ENCODE assay signal across 8 cellular contexts in genomic region chr1:9234223-9235122, GRCh38. TPM values are rescaled to one million over a fixed set of nuclear protein-coding genes. Genes with fewer than 3 reads are reported as not detected.
DNase-seq lines count a peak whose midpoint lies in the region; ATAC-seq, FAIRE-seq and TF ChIP-seq lines count a peak whose summit lies in the region.

H6PD (plus strand) TSS chr1:9234774; CDS start chr1:9244935, 10,161 bp downstream.

- peaks cover 9 to 17% of the 10 kb centered on the region in 2 donors for H3K4me1 ChIP-seq in kidney (ENCODE audit: control insufficient read depth in 1 of 2, insufficient read depth in 1 of 2, low read depth in 1 of 2, low read length in 2 of 2)

- H3K9ac ChIP-seq in kidney (ENCODE audit: low read length in 2 of 2) = peak within 1 kb of the TSS; percentile 86 to 93

- peak; percentile 80 for DNase-seq in NK-92 treated with Interleukin-12 subunit alpha and Interleukin-12 subunit beta, amount 100 ng/mL, for 24 hours (lab: John Stamatoyannopoulos, UW)
- DNase-seq in NK-92 (lab: John Stamatoyannopoulos, UW; ENCODE audit: unreplicated experiment) (no peak), NCI-H2081 treated with DMSO at 0.1 percent for 48 hours (lab: John Stamatoyannopoulos, UW) (peak; percentile 12), kidney (peak; percentile 95)
- peak; percentile 48 to 63 (median 55) for DNase-seq in activated CD4-positive, CD25-positive, alpha-beta regulatory T cell (lab: John Stamatoyannopoulos, UW)
- peak; percentile 73 for DNase-seq in central memory CD4-positive, alpha-beta T cell
- peak; percentile 78 for DNase-seq in stimulated activated CD4-positive, alpha-beta T cell treated with anti-CD3 and anti-CD28 coated beads, Interleukin-15, amount 100 ng/mL, for 24 hours

- peak; percentile 78 for ATAC-seq in HG02759 (IDR thresholded peaks at IDR 0.05; ENCODE audit: unreplicated experiment)

- TF ChIP-seq CTCF in kidney (IDR thresholded peaks at IDR 0.05; ENCODE audit: borderline replicate concordance, extremely low read depth, insufficient read depth) = peak; percentile 73

- peak within 1 kb of the TSS; percentile 77 to 84 for H3K4me3 ChIP-seq in kidney (ENCODE audit: low read length in 2 of 2)

- no peaks in the 10 kb centered on the region for H3K9me3 ChIP-seq in kidney (ENCODE audit: control insufficient read depth in 1 of 2, low read length in 2 of 2)

- H3K27ac ChIP-seq in kidney (ENCODE audit: low read depth in 2 of 2, low read length in 2 of 2) = peak within 1 kb of the TSS; percentile 91 to 94

- intact Hi-C loops in kidney (cut with DNase I) = no loop called here

- FAIRE-seq in kidney (lab: Jason Lieb, UNC) = no peak

- H3K36me3 ChIP-seq in kidney (ENCODE audit: control insufficient read depth in 1 of 2, insufficient read depth in 2 of 2, low read length in 2 of 2) = no peaks in the 10 kb centered on the region

RNA-seq across cellular contexts. Expression of gene H6PD, which starts in this region (rescaled TPM):
- total RNA-seq in kidney = 64.3 TPM
- 5.7 TPM for polyA plus RNA-seq in kidney (ENCODE audit: insufficient read depth, low read depth, low replicate concordance)
